In the genomic region with DNA sequence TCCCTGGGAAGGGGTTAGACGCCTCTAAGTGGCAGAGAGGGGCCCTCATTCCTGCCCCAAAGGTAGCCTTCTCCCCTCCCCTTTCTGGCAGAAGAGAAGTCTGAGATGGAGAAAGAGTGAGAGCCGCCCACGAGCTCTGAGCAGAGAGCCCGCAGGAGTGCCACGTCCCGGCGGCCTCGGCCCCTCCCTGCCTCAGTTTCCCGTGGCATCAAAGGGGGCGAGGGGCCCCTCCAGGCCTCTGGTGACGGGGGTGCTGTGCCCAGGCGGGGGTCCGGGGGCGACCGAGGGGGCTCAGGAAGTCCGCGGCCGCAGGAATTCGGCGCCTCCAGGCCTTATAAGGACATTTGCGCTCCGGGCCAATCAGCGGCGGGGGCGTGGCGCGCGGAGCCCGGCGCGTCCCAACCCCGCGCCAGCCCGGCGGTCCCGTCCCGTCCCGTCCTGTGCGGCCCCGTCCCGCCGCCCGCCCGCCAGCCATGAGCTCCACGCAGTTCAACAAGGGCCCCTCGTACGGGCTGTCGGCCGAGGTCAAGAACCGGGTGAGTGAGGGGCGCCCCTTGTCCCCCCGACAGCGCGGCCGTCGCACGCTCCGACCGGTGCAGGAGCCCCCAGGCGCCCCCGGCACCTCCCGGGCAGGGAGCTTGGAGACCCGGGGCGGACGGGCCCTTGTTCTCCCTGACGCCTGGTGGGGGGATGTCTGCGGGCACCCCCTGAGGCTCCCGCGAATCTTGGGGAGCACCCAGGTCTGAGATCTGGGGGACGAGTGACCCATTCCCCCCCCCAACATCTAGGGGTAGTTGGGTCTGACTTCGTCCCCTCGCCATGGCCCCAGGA, we compare ENCODE assay signal across 1 cellular context.
TF ChIP-seq lines count a peak whose summit lies in the region.

A gene (plus strand): TSS at position 420 of the 831 bp plus-strand sequence. CDS start 54 bp downstream, at position 474.

TF ChIP-seq in HepG2, 621 proteins besides CTCF, POLR2A, EP300 and RAD21 (continued from another document and continues in another):
- TF ChIP-seq, protein P1, sequence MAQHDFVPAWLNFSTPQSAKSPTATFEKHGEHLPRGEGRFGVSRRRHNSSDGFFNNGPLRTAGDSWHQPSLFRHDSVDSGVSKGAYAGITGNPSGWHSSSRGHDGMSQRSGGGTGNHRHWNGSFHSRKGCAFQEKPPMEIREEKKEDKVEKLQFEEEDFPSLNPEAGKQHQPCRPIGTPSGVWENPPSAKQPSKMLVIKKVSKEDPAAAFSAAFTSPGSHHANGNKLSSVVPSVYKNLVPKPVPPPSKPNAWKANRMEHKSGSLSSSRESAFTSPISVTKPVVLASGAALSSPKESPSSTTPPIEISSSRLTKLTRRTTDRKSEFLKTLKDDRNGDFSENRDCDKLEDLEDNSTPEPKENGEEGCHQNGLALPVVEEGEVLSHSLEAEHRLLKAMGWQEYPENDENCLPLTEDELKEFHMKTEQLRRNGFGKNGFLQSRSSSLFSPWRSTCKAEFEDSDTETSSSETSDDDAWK (CRISPR knock-in tag; IDR thresholded peaks at IDR 0.05): no peak
- TF ChIP-seq ZSCAN29 (CRISPR knock-in tag; conservative IDR thresholded peaks at IDR 0.05): no peak
- TF ChIP-seq ZNF354B (CRISPR knock-in tag; IDR thresholded peaks at IDR 0.05): peak; percentile 64; the same call in 1 of the 2 replicates
- 0 out of 2 replicates have a peak, but pooled peaks have one; percentile 37 for TF ChIP-seq ARHGAP35 (CRISPR knock-in tag; IDR thresholded peaks at IDR 0.05; ENCODE audit: borderline replicate concordance)
- TF ChIP-seq, protein P2, sequence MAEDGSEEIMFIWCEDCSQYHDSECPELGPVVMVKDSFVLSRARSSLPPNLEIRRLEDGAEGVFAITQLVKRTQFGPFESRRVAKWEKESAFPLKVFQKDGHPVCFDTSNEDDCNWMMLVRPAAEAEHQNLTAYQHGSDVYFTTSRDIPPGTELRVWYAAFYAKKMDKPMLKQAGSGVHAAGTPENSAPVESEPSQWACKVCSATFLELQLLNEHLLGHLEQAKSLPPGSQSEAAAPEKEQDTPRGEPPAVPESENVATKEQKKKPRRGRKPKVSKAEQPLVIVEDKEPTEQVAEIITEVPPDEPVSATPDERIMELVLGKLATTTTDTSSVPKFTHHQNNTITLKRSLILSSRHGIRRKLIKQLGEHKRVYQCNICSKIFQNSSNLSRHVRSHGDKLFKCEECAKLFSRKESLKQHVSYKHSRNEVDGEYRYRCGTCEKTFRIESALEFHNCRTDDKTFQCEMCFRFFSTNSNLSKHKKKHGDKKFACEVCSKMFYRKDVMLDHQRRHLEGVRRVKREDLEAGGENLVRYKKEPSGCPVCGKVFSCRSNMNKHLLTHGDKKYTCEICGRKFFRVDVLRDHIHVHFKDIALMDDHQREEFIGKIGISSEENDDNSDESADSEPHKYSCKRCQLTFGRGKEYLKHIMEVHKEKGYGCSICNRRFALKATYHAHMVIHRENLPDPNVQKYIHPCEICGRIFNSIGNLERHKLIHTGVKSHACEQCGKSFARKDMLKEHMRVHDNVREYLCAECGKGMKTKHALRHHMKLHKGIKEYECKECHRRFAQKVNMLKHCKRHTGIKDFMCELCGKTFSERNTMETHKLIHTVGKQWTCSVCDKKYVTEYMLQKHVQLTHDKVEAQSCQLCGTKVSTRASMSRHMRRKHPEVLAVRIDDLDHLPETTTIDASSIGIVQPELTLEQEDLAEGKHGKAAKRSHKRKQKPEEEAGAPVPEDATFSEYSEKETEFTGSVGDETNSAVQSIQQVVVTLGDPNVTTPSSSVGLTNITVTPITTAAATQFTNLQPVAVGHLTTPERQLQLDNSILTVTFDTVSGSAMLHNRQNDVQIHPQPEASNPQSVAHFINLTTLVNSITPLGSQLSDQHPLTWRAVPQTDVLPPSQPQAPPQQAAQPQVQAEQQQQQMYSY (CRISPR knock-in tag; IDR thresholded peaks at IDR 0.05): peak; percentile 78
- peak; percentile 62; the same call in 1 of the 2 replicates for TF ChIP-seq ZNF776 (CRISPR knock-in tag; IDR thresholded peaks at IDR 0.05)
- TF ChIP-seq ZNF891 (CRISPR knock-in tag; IDR thresholded peaks at IDR 0.05): no peak
- TF ChIP-seq TEAD3 (CRISPR knock-in tag; optimal IDR thresholded peaks at IDR 0.05; ENCODE audit: borderline replicate concordance): peak; percentile 59
- no peak for TF ChIP-seq ZNF207 (IDR thresholded peaks at IDR 0.05; ENCODE audit: borderline replicate concordance)
- TF ChIP-seq, protein P3, sequence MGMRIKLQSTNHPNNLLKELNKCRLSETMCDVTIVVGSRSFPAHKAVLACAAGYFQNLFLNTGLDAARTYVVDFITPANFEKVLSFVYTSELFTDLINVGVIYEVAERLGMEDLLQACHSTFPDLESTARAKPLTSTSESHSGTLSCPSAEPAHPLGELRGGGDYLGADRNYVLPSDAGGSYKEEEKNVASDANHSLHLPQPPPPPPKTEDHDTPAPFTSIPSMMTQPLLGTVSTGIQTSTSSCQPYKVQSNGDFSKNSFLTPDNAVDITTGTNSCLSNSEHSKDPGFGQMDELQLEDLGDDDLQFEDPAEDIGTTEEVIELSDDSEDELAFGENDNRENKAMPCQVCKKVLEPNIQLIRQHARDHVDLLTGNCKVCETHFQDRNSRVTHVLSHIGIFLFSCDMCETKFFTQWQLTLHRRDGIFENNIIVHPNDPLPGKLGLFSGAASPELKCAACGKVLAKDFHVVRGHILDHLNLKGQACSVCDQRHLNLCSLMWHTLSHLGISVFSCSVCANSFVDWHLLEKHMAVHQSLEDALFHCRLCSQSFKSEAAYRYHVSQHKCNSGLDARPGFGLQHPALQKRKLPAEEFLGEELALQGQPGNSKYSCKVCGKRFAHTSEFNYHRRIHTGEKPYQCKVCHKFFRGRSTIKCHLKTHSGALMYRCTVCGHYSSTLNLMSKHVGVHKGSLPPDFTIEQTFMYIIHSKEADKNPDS (CRISPR knock-in tag; IDR thresholded peaks at IDR 0.05): no peak
- TF ChIP-seq ZNF484 (CRISPR knock-in tag; IDR thresholded peaks at IDR 0.05; ENCODE audit: borderline replicate concordance, low read depth): no peak
- TF ChIP-seq HOXA3 (CRISPR knock-in tag; IDR thresholded peaks at IDR 0.05): no peak; the same call in none of the 2 replicates
- TF ChIP-seq NCOR1 (IDR thresholded peaks at IDR 0.05; ENCODE audit: borderline replicate concordance, low read length): no peak
- TF ChIP-seq ZIK1 (CRISPR knock-in tag; IDR thresholded peaks at IDR 0.05; ENCODE audit: borderline replicate concordance, low read depth): no peak; the same call in 1 of the 2 replicates
- no peak for TF ChIP-seq RFX3 (CRISPR knock-in tag; IDR thresholded peaks at IDR 0.05)
- TF ChIP-seq, protein P4, sequence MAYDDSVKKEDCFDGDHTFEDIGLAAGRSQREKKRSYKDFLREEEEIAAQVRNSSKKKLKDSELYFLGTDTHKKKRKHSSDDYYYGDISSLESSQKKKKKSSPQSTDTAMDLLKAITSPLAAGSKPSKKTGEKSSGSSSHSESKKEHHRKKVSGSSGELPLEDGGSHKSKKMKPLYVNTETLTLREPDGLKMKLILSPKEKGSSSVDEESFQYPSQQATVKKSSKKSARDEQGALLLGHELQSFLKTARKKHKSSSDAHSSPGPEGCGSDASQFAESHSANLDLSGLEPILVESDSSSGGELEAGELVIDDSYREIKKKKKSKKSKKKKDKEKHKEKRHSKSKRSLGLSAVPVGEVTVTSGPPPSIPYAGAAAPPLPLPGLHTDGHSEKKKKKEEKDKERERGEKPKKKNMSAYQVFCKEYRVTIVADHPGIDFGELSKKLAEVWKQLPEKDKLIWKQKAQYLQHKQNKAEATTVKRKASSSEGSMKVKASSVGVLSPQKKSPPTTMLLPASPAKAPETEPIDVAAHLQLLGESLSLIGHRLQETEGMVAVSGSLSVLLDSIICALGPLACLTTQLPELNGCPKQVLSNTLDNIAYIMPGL (CRISPR knock-in tag; IDR thresholded peaks at IDR 0.05; ENCODE audit: borderline replicate concordance in 1 of 2, low read depth in 1 of 2): 0 out of 4 replicates have a peak, but pooled peaks of 1 of the 2 experiments have one; percentile 20
- TF ChIP-seq ZNF563 (CRISPR knock-in tag; IDR thresholded peaks at IDR 0.05): peak; percentile 28; the same call in 1 of the 2 replicates
- TF ChIP-seq, protein P5, sequence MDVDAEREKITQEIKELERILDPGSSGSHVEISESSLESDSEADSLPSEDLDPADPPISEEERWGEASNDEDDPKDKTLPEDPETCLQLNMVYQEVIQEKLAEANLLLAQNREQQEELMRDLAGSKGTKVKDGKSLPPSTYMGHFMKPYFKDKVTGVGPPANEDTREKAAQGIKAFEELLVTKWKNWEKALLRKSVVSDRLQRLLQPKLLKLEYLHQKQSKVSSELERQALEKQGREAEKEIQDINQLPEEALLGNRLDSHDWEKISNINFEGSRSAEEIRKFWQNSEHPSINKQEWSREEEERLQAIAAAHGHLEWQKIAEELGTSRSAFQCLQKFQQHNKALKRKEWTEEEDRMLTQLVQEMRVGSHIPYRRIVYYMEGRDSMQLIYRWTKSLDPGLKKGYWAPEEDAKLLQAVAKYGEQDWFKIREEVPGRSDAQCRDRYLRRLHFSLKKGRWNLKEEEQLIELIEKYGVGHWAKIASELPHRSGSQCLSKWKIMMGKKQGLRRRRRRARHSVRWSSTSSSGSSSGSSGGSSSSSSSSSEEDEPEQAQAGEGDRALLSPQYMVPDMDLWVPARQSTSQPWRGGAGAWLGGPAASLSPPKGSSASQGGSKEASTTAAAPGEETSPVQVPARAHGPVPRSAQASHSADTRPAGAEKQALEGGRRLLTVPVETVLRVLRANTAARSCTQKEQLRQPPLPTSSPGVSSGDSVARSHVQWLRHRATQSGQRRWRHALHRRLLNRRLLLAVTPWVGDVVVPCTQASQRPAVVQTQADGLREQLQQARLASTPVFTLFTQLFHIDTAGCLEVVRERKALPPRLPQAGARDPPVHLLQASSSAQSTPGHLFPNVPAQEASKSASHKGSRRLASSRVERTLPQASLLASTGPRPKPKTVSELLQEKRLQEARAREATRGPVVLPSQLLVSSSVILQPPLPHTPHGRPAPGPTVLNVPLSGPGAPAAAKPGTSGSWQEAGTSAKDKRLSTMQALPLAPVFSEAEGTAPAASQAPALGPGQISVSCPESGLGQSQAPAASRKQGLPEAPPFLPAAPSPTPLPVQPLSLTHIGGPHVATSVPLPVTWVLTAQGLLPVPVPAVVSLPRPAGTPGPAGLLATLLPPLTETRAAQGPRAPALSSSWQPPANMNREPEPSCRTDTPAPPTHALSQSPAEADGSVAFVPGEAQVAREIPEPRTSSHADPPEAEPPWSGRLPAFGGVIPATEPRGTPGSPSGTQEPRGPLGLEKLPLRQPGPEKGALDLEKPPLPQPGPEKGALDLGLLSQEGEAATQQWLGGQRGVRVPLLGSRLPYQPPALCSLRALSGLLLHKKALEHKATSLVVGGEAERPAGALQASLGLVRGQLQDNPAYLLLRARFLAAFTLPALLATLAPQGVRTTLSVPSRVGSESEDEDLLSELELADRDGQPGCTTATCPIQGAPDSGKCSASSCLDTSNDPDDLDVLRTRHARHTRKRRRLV (CRISPR knock-in tag; IDR thresholded peaks at IDR 0.05): peak; percentile 47; the same call in 1 of the 2 replicates
- 0 out of 2 replicates have a peak, but pooled peaks have one; percentile 33 for TF ChIP-seq DMAP1 (CRISPR knock-in tag; IDR thresholded peaks at IDR 0.05)
- no peak for TF ChIP-seq YEATS4 (CRISPR knock-in tag; IDR thresholded peaks at IDR 0.05; ENCODE audit: borderline replicate concordance)
- TF ChIP-seq, protein P6, sequence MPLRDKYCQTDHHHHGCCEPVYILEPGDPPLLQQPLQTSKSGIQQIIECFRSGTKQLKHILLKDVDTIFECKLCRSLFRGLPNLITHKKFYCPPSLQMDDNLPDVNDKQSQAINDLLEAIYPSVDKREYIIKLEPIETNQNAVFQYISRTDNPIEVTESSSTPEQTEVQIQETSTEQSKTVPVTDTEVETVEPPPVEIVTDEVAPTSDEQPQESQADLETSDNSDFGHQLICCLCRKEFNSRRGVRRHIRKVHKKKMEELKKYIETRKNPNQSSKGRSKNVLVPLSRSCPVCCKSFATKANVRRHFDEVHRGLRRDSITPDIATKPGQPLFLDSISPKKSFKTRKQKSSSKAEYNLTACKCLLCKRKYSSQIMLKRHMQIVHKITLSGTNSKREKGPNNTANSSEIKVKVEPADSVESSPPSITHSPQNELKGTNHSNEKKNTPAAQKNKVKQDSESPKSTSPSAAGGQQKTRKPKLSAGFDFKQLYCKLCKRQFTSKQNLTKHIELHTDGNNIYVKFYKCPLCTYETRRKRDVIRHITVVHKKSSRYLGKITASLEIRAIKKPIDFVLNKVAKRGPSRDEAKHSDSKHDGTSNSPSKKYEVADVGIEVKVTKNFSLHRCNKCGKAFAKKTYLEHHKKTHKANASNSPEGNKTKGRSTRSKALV (CRISPR knock-in tag; IDR thresholded peaks at IDR 0.05): no peak
- no peak for TF ChIP-seq ZNF121 (CRISPR knock-in tag; IDR thresholded peaks at IDR 0.05)
- TF ChIP-seq AGO1 (IDR thresholded peaks at IDR 0.05; ENCODE audit: low read depth, low read length, poor library complexity, severe bottlenecking): no peak
- TF ChIP-seq ZNF883 (CRISPR knock-in tag; IDR thresholded peaks at IDR 0.05; ENCODE audit: not compliant biosample characterization): peak; percentile 33
- TF ChIP-seq ZNF672 (CRISPR knock-in tag; IDR thresholded peaks at IDR 0.05): no peak
- TF ChIP-seq, protein P7, sequence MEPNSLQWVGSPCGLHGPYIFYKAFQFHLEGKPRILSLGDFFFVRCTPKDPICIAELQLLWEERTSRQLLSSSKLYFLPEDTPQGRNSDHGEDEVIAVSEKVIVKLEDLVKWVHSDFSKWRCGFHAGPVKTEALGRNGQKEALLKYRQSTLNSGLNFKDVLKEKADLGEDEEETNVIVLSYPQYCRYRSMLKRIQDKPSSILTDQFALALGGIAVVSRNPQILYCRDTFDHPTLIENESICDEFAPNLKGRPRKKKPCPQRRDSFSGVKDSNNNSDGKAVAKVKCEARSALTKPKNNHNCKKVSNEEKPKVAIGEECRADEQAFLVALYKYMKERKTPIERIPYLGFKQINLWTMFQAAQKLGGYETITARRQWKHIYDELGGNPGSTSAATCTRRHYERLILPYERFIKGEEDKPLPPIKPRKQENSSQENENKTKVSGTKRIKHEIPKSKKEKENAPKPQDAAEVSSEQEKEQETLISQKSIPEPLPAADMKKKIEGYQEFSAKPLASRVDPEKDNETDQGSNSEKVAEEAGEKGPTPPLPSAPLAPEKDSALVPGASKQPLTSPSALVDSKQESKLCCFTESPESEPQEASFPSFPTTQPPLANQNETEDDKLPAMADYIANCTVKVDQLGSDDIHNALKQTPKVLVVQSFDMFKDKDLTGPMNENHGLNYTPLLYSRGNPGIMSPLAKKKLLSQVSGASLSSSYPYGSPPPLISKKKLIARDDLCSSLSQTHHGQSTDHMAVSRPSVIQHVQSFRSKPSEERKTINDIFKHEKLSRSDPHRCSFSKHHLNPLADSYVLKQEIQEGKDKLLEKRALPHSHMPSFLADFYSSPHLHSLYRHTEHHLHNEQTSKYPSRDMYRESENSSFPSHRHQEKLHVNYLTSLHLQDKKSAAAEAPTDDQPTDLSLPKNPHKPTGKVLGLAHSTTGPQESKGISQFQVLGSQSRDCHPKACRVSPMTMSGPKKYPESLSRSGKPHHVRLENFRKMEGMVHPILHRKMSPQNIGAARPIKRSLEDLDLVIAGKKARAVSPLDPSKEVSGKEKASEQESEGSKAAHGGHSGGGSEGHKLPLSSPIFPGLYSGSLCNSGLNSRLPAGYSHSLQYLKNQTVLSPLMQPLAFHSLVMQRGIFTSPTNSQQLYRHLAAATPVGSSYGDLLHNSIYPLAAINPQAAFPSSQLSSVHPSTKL (CRISPR knock-in tag; IDR thresholded peaks at IDR 0.05): peak; percentile 39; the same call in 1 of the 2 replicates
- no peak for TF ChIP-seq ZNF607 (CRISPR knock-in tag; IDR thresholded peaks at IDR 0.05; ENCODE audit: borderline replicate concordance)
- no peak for TF ChIP-seq SOX6 (IDR thresholded peaks at IDR 0.05)
- 0 out of 2 replicates have a peak, but pooled peaks have one; percentile 8 for TF ChIP-seq SOX6 (CRISPR knock-in tag; IDR thresholded peaks at IDR 0.05)
- 0 out of 2 replicates have a peak, but pooled peaks have one; percentile 17 for TF ChIP-seq HMG20B (CRISPR knock-in tag; conservative IDR thresholded peaks at IDR 0.05)
- TF ChIP-seq, protein P8, sequence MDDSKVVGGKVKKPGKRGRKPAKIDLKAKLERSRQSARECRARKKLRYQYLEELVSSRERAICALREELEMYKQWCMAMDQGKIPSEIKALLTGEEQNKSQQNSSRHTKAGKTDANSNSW (CRISPR knock-in tag; IDR thresholded peaks at IDR 0.05; ENCODE audit: borderline replicate concordance): no peak
- TF ChIP-seq FOXC1 (CRISPR knock-in tag; IDR thresholded peaks at IDR 0.05; ENCODE audit: borderline replicate concordance): no peak
